ENCODE assay signal across 26 cellular contexts in the genomic region with DNA sequence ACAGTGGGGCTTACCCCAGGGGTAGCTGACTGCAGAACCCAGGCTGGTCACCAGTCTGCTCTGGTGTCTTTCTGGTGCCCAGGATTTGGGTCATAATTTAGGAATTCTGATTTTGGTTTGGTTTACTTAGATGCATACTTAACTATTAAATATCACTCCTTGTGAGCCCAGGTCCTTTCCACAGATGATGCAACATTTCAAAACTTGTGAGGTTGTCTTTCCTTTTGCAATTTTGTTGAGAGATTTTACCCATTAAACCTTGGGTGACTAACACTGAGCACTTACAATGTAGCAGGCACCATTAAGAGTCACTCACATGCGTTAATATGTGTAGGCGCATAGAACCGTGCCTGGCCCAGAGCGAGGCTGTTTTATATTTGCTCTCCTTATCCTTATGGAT.
A peak's percentile ranks its signal among the peaks of the same experiment; 100 is the strongest.
DNase-seq lines count a peak whose midpoint lies in the region; ATAC-seq and TF ChIP-seq lines count a peak whose summit lies in the region.
"Had no signal": no experiment of that assay in that cellular context is flagged by ENCODE, and none has a peak within 500 bp of the region (broad histone marks: within the 10 kb centered on the region; RNA-seq: fewer than 3 reads in every experiment).

No MANE protein-coding gene starts in this region.

- no peaks in the 10 kb centered on the region for H3K36me3 Mint-ChIP-seq in CD4-positive, alpha-beta T cell (ENCODE audit: low read depth)
- H3K36me3 Mint-ChIP-seq in T-helper 17 cell (ENCODE audit: low read depth) = no peaks in the 10 kb centered on the region
- no peaks in the 10 kb centered on the region; the same call in 2 of the 3 replicates for H3K36me3 Mint-ChIP-seq in GM23338 (ENCODE audit: low read depth)
- H3K36me3 Mint-ChIP-seq: activated CD8-positive, alpha-beta memory T cell treated with anti-CD3 and anti-CD28 coated beads, Interleukin-2, amount 10 ng/mL, durations not matched to agents 7 days and 5 days had no signal

- H3K79me2 ChIP-seq in GM23338 (replicated peaks; ENCODE audit: insufficient read depth) = no peaks in the 10 kb centered on the region

- H3K27ac Mint-ChIP-seq in CD4-positive, alpha-beta T cell = peak overlapping the region; percentile 80
- H3K27ac Mint-ChIP-seq in T-helper 17 cell = peak overlapping the region; percentile 95
- H3K27ac Mint-ChIP-seq in GM23338 = no peak overlapping the region
- H3K27ac Mint-ChIP-seq: activated CD8-positive, alpha-beta memory T cell treated with anti-CD3 and anti-CD28 coated beads, Interleukin-2, amount 10 ng/mL, durations not matched to agents 7 days and 5 days; dendritic cell treated with granulocyte-macrophage colony-stimulating factor and Interleukin-4, amounts not matched to agents 40 ng/mL and 50 ng/mL, for 4 days had no signal

- no peaks in the 10 kb centered on the region for H3F3A ChIP-seq in GM23338 (replicated peaks; ENCODE audit: low read depth)

- H3K4me3 Mint-ChIP-seq in CD4-positive, alpha-beta T cell = peak overlapping the region; percentile 65
- H3K4me3 Mint-ChIP-seq in T-helper 17 cell (peak overlapping the region; percentile 88), GM23338 (no peak overlapping the region)
- H3K4me3 Mint-ChIP-seq: activated CD8-positive, alpha-beta memory T cell treated with anti-CD3 and anti-CD28 coated beads, Interleukin-2, amount 10 ng/mL, durations not matched to agents 7 days and 5 days; dendritic cell treated with granulocyte-macrophage colony-stimulating factor and Interleukin-4, amounts not matched to agents 40 ng/mL and 50 ng/mL, for 4 days; H9 had no signal

- no peak overlapping the region for H3K4me2 ChIP-seq in GM23338
- H3K4me2 ChIP-seq: BLaER1 had no signal

- H3K9me2 ChIP-seq in GM23338 (ENCODE audit: insufficient read depth) = no peaks in the 10 kb centered on the region

- no peaks in the 10 kb centered on the region; the same call in 1 of the 2 replicates for H4K20me1 ChIP-seq in GM23338 (replicated peaks; ENCODE audit: insufficient read depth)
- H4K20me1 ChIP-seq: BLaER1 had no signal

- H3K9me3 ChIP-seq in CD4-positive, alpha-beta T cell (ENCODE audit: control insufficient read depth, low read length) = no peaks in the 10 kb centered on the region
- H3K9me3 ChIP-seq in T-helper 17 cell (ENCODE audit: control insufficient read depth, low read length, poor library complexity, severe bottlenecking) = no peaks in the 10 kb centered on the region
- H3K9me3 ChIP-seq: BLaER1, heart left ventricle, neutrophil, psoas muscle, upper lobe of left lung had no signal

- POLR2A ChIA-PET in CD4-positive, alpha-beta T cell (lab: Charles Lee) = interaction anchor here (2.1 kb wide), 1 partner anchor 296 kb away, joined by 6 read pairs; no protein-coding TSS in a partner anchor

- H3K9me3 Mint-ChIP-seq in CD4-positive, alpha-beta T cell = no peaks in the 10 kb centered on the region
- H3K9me3 Mint-ChIP-seq in GM23338 = no peaks in the 10 kb centered on the region
- H3K9me3 Mint-ChIP-seq: dendritic cell treated with granulocyte-macrophage colony-stimulating factor and Interleukin-4, amounts not matched to agents 40 ng/mL and 50 ng/mL, for 4 days; H9 had no signal

- TF ChIP-seq CTCF in CD4-positive, alpha-beta T cell (IDR thresholded peaks at IDR 0.05) = no peak
- TF ChIP-seq CTCF in fibroblast of the aortic adventitia (IDR thresholded peaks at IDR 0.05; ENCODE audit: insufficient read depth, low read length) = no peak
- TF ChIP-seq CTCF in GM23338 (conservative IDR thresholded peaks at IDR 0.05; ENCODE audit: low read depth in 2 of 2) = no peak

- ATAC-seq in CD4-positive, alpha-beta T cell (ENCODE audit: poor library complexity) = no peak
- no peak for ATAC-seq in T-helper 17 cell
- no peak for ATAC-seq in GM23338
- ATAC-seq: activated CD8-positive, alpha-beta memory T cell treated with anti-CD3 and anti-CD28 coated beads, Interleukin-2, amount 10 ng/mL, durations not matched to agents 7 days and 5 days; heart left ventricle; psoas muscle had no signal

- DNase-seq in activated CD8-positive, alpha-beta memory T cell treated with anti-CD3 and anti-CD28 coated beads for 24 hours = peak; percentile 13
- DNase-seq in activated CD8-positive, alpha-beta memory T cell treated with anti-CD3 and anti-CD28 coated beads, Interleukin-2, amount 50 U/mL, for 48 hours = no peak
- no peak for DNase-seq in CD4-positive, alpha-beta T cell
- DNase-seq in T-helper 17 cell = no peak
- peak; percentile 39 for DNase-seq in fibroblast of the aortic adventitia (ENCODE audit: low read depth)
- no peak for DNase-seq in kidney glomerular epithelial cell (lab: John Stamatoyannopoulos, UW)
- DNase-seq in GM23338 (ENCODE audit: low spot score) = no peak
- DNase-seq in D341Med (ENCODE audit: low spot score) = no peak
- DNase-seq: activated CD8-positive, alpha-beta memory T cell treated with anti-CD3 and anti-CD28 coated beads, Interleukin-2, amount 10 ng/mL, durations not matched to agents 7 days and 5 days; activated effector memory CD4-positive, alpha-beta T cell treated with anti-CD3 and anti-CD28 coated beads, Interleukin-2, amount 50 U/mL, for 16 hours; caudate nucleus; H9; heart left ventricle; Kasumi-1; left colon; mesenchymal stem cell; NCI-H1694 treated with DMSO at 0.1 percent for 48 hours; NCI-H2171 treated with DMSO at 0.1 percent for 48 hours; NCI-H524; psoas muscle; substantia nigra had no signal

- H3K4me1 Mint-ChIP-seq in CD4-positive, alpha-beta T cell (ENCODE audit: low read depth) = peaks cover 24% of the 10 kb centered on the region
- H3K4me1 Mint-ChIP-seq in T-helper 17 cell (peaks cover 15% of the 10 kb centered on the region), GM23338 (no peaks in the 10 kb centered on the region; the same call in 2 of the 3 replicates)
- H3K4me1 Mint-ChIP-seq: H9 had no signal

- no peak overlapping the region for H2AFZ ChIP-seq in GM23338

- no peaks in the 10 kb centered on the region for H3K27me3 ChIP-seq in CD4-positive, alpha-beta T cell (ENCODE audit: control insufficient read depth, insufficient read depth, low read length)
- no peaks in the 10 kb centered on the region for H3K27me3 ChIP-seq in GM23338 (ENCODE audit: insufficient read depth)
- H3K27me3 ChIP-seq: BLaER1, heart left ventricle, neutrophil, upper lobe of left lung had no signal

- no peaks in the 10 kb centered on the region for H3K27me3 Mint-ChIP-seq in CD4-positive, alpha-beta T cell
- H3K27me3 Mint-ChIP-seq in T-helper 17 cell (no peaks in the 10 kb centered on the region), GM23338 (ENCODE audit: insufficient read depth, low read depth, poor library complexity) (peaks cover 5% of the 10 kb centered on the region)
- H3K27me3 Mint-ChIP-seq: activated CD8-positive, alpha-beta memory T cell treated with anti-CD3 and anti-CD28 coated beads, Interleukin-2, amount 10 ng/mL, durations not matched to agents 7 days and 5 days had no signal

- no peak overlapping the region for H3K27ac ChIP-seq in CD4-positive, alpha-beta T cell (ENCODE audit: low read depth, low read length)
- no peak overlapping the region for H3K27ac ChIP-seq in GM23338 (ENCODE audit: low read depth)
- H3K27ac ChIP-seq: BLaER1, heart left ventricle, neutrophil, psoas muscle, upper lobe of left lung had no signal

- intact Hi-C loops in CD4-positive, alpha-beta T cell (cut with DNase I, micrococcal nuclease) = no loop called here

- no peaks in the 10 kb centered on the region for H3K4me1 ChIP-seq in GM23338 (ENCODE audit: insufficient read depth)

- H3K4me3 ChIP-seq in fibroblast of the aortic adventitia (ENCODE audit: low read depth, low read length) (no peak overlapping the region), GM23338 (no peak overlapping the region)
- H3K4me3 ChIP-seq: BLaER1, heart left ventricle, psoas muscle, skin epidermis, upper lobe of left lung had no signal

- CTCF ChIA-PET in CD4-positive, alpha-beta T cell (lab: Charles Lee) = no interaction called here

- no peaks in the 10 kb centered on the region for H3K36me3 ChIP-seq in GM23338 (ENCODE audit: insufficient read depth)
- H3K36me3 ChIP-seq: BLaER1, neutrophil, upper lobe of left lung had no signal

TF ChIP-seq in GM23338, 12 proteins besides CTCF, POLR2A, EP300 and RAD21:
- TF ChIP-seq, protein P1, sequence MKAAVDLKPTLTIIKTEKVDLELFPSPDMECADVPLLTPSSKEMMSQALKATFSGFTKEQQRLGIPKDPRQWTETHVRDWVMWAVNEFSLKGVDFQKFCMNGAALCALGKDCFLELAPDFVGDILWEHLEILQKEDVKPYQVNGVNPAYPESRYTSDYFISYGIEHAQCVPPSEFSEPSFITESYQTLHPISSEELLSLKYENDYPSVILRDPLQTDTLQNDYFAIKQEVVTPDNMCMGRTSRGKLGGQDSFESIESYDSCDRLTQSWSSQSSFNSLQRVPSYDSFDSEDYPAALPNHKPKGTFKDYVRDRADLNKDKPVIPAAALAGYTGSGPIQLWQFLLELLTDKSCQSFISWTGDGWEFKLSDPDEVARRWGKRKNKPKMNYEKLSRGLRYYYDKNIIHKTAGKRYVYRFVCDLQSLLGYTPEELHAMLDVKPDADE (IDR thresholded peaks at IDR 0.05) = no peak
- no peak for TF ChIP-seq EZH2 (IDR thresholded peaks at IDR 0.05; ENCODE audit: low read depth, unreplicated experiment)

Comparison
In these comparisons a context has a peak if more than half of its experiments do, and no peak if none do; other contexts are left out.
1. DNase-seq: peak in activated CD8-positive, alpha-beta memory T cell treated with anti-CD3 and anti-CD28 coated beads for 24 hours (single experiment) and fibroblast of the aortic adventitia (single experiment); none in activated CD8-positive, alpha-beta memory T cell treated with anti-CD3 and anti-CD28 coated beads, Interleukin-2, amount 50 U/mL, for 48 hours (single experiment), CD4-positive, alpha-beta T cell (0 of 10), T-helper 17 cell (0 of 3), kidney glomerular epithelial cell (single experiment), GM23338 (single experiment) and D341Med (single experiment).